In the genomic region with DNA sequence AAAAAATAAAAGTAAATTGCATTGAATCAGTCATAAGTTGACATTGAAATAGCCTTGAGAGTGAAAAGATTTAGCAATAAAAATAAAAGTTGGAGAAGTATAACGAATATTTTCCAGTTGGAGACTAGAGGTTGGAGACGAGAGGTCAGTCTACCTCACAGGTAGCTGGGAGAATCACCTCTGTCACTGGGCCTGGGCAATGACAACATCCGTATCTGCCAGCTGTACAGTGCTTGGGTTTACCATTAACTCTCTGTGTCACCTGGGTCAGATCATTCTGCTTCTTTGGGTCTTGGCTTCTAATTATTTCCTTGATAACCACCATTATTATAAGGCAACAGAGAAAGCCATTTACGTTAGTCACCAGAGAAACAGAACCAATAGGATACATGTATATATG, we compare ENCODE assay signal across 21 cellular contexts.
"Had no signal": no experiment of that assay in that cellular context is flagged by ENCODE, and none has a peak within 500 bp of the region (broad histone marks: within the 10 kb centered on the region; RNA-seq: fewer than 3 reads in every experiment).

No MANE protein-coding gene starts in this region.

- DNase-seq: colonic mucosa; cortex of kidney; dermis blood vessel endothelial cell; dorsolateral prefrontal cortex; effector CD4-positive, alpha-beta T cell; effector CD8-positive, alpha-beta T cell; effector memory CD4-positive, alpha-beta T cell; effector memory CD8-positive, alpha-beta T cell; endodermal cell; erythroblast; esophagus squamous epithelium; foreskin fibroblast; foreskin keratinocyte; foreskin melanocyte; gastrocnemius medialis; glutamatergic neuron; head of caudate nucleus; heart left ventricle; heart right ventricle had no signal

- ATAC-seq: effector memory CD8-positive, alpha-beta T cell; esophagus mucosa; foreskin keratinocyte; gastrocnemius medialis; gastroesophageal sphincter; heart left ventricle; heart right ventricle had no signal
